26 cellular contexts compared by ENCODE assay signal in genomic region chr3:25957026-25957425, GRCh38.
"Had no signal": no experiment of that assay in that cellular context is flagged by ENCODE, and none has a peak within 500 bp of the region (broad histone marks: within the 10 kb centered on the region; RNA-seq: fewer than 3 reads in every experiment).

No MANE protein-coding gene starts in this region.

- H3K9me3 ChIP-seq: ascending aorta, breast epithelium, gastrocnemius medialis had no signal

- H3K27ac ChIP-seq: ascending aorta, breast epithelium, cardiac muscle cell, coronary artery, dorsolateral prefrontal cortex, foreskin keratinocyte, gastrocnemius medialis had no signal

- H3K27me3 ChIP-seq: ascending aorta, breast epithelium, cardiac muscle cell, foreskin keratinocyte, gastrocnemius medialis had no signal

- H3K4me3 ChIP-seq: ascending aorta, breast epithelium, cardiac muscle cell, coronary artery, dorsolateral prefrontal cortex, gastrocnemius medialis had no signal

- ATAC-seq: activated CD4-positive, alpha-beta T cell treated with anti-CD3 and anti-CD28 coated beads for 36 hours; activated CD8-positive, alpha-beta memory T cell treated with anti-CD3 and anti-CD28 coated beads, Interleukin-2, amount 10 ng/mL, durations not matched to agents 7 days and 5 days; activated CD8-positive, alpha-beta T cell treated with anti-CD3 and anti-CD28 coated beads, Interleukin-2, amount 10 ng/mL, durations not matched to agents 7 days and 5 days; activated naive CD4-positive, alpha-beta T cell treated with anti-CD3 and anti-CD28 coated beads, Interleukin-2, amount 50 U/mL, for 72 hours; esophagus mucosa; foreskin keratinocyte; gastrocnemius medialis had no signal

- H3K36me3 ChIP-seq: ascending aorta, breast epithelium, cardiac muscle cell, gastrocnemius medialis had no signal

- H3K4me1 ChIP-seq: ascending aorta, breast epithelium, foreskin keratinocyte, gastrocnemius medialis had no signal

- DNase-seq: activated CD4-positive, alpha-beta memory T cell treated with anti-CD3 and anti-CD28 coated beads for 36 hours; activated CD4-positive, alpha-beta T cell treated with anti-CD3 and anti-CD28 coated beads for 36 hours; activated CD4-positive, alpha-beta T cell treated with anti-CD3 and anti-CD28 coated beads, Interleukin-2, amount 10 ng/mL, durations not matched to agents 24 days and 14 days; activated CD4-positive, CD25-positive, alpha-beta regulatory T cell; activated CD4-positive, CD25-positive, alpha-beta regulatory T cell treated with anti-CD3 and anti-CD28 coated beads, Interleukin-2, amount 50 U/mL, for 72 hours; activated CD8-positive, alpha-beta memory T cell treated with anti-CD3 and anti-CD28 coated beads, Interleukin-2, amount 10 ng/mL, durations not matched to agents 7 days and 5 days; activated CD8-positive, alpha-beta memory T cell treated with anti-CD3 and anti-CD28 coated beads, Interleukin-2, amount 50 U/mL, for 4 hours; activated CD8-positive, alpha-beta T cell treated with anti-CD3 and anti-CD28 coated beads, Interleukin-2, amount 10 ng/mL, durations not matched to agents 7 days and 5 days; activated gamma-delta T cell; activated naive CD4-positive, alpha-beta T cell; activated naive CD4-positive, alpha-beta T cell treated with anti-CD3 and anti-CD28 coated beads, Interleukin-2, amount 10 ng/mL, durations not matched to agents 7 days and 5 days; activated naive CD8-positive, alpha-beta T cell treated with anti-CD3 and anti-CD28 coated beads, Interleukin-2, amount 10 ng/mL, durations not matched to agents 7 days and 5 days; activated T-cell treated with anti-CD3 and anti-CD28 coated beads, Interleukin-2, amount 50 U/mL, for 1 hour; activated T-cell treated with anti-CD3 and anti-CD28 coated beads, Interleukin-2, amount 50 U/mL, for 48 hours; dorsolateral prefrontal cortex; effector memory CD4-positive, alpha-beta T cell; endodermal cell; foreskin keratinocyte; gastrocnemius medialis; T-helper 2 cell had no signal
